Comparison of ENCODE assay signal across 9 cellular contexts in genomic region chr12:28253175-28253641, GRCh38.
DNase-seq lines count a peak whose midpoint lies in the region; ATAC-seq lines count a peak whose summit lies in the region.
"Had no signal": no experiment of that assay in that cellular context is flagged by ENCODE, and none has a peak within 500 bp of the region (broad histone marks: within the 10 kb centered on the region; RNA-seq: fewer than 3 reads in every experiment).

No MANE protein-coding gene starts in this region.

- peak overlapping the region; percentile 94 for H3K27ac Mint-ChIP-seq in activated naive CD8-positive, alpha-beta T cell treated with anti-CD3 and anti-CD28 coated beads, Interleukin-2, amount 10 ng/mL, durations not matched to agents 7 days and 5 days
- peak overlapping the region; percentile 79 for H3K27ac Mint-ChIP-seq in stimulated activated naive B cell treated with anti-CD40 and anti-IgM and Interleukin-4, amounts not matched to agents 10 μg/mL and 1 μg/mL and 100 μg/mL, for 72 hours

- peaks cover 8% of the 10 kb centered on the region for H3K4me1 ChIP-seq in ACC112 (ENCODE audit: control insufficient read depth, insufficient read depth, low read length, unreplicated experiment)

- intact Hi-C loops in Right ventricle myocardium superior (cut with DNase I) = no loop called here

- H3K79me2 ChIP-seq in ACC112 (ENCODE audit: control insufficient read depth, insufficient read depth, low read length, unreplicated experiment) = no peaks in the 10 kb centered on the region

- no peak for DNase-seq in activated naive CD8-positive, alpha-beta T cell treated with anti-CD3 and anti-CD28 coated beads, Interleukin-2, amount 10 ng/mL, durations not matched to agents 7 days and 5 days
- DNase-seq in stimulated activated naive B cell treated with anti-CD40 and anti-IgM and Interleukin-4, amounts not matched to agents 10 μg/mL and 1 μg/mL and 100 μg/mL, for 72 hours = no peak
- DNase-seq in Right ventricle myocardium superior (no peak), NCI-H2081 treated with DMSO at 0.1 percent for 48 hours (lab: John Stamatoyannopoulos, UW) (no peak), KG1 (lab: John Stamatoyannopoulos, UW) (no peak)
- DNase-seq: natural killer cell had no signal

- H3K4me3 Mint-ChIP-seq in activated naive CD8-positive, alpha-beta T cell treated with anti-CD3 and anti-CD28 coated beads, Interleukin-2, amount 10 ng/mL, durations not matched to agents 7 days and 5 days = peak overlapping the region; percentile 81
- H3K4me3 Mint-ChIP-seq in stimulated activated naive B cell treated with anti-CD40 and anti-IgM and Interleukin-4, amounts not matched to agents 10 μg/mL and 1 μg/mL and 100 μg/mL, for 72 hours = peak overlapping the region; percentile 42 to 57
- H3K4me3 Mint-ChIP-seq: natural killer cell had no signal

- no peak overlapping the region for H3K27ac ChIP-seq in ACC112 (ENCODE audit: low read depth, low read length)

- POLR2A ChIA-PET in activated naive CD8-positive, alpha-beta T cell treated with anti-CD3 and anti-CD28 coated beads, Interleukin-2, amount 10 ng/mL, durations not matched to agents 7 days and 5 days (lab: Charles Lee) = interaction anchor here (0.6 to 1.4 kb wide), 2 partner anchors 32 to 63 kb away, joined by 3 to 7 read pairs; partner anchors contain the start of gene CCDC91

- peaks cover 8% of the 10 kb centered on the region for H3K36me3 Mint-ChIP-seq in activated naive CD8-positive, alpha-beta T cell treated with anti-CD3 and anti-CD28 coated beads, Interleukin-2, amount 10 ng/mL, durations not matched to agents 7 days and 5 days
- H3K36me3 Mint-ChIP-seq in stimulated activated naive B cell treated with anti-CD40 and anti-IgM and Interleukin-4, amounts not matched to agents 10 μg/mL and 1 μg/mL and 100 μg/mL, for 72 hours = no peaks in the 10 kb centered on the region
- H3K36me3 Mint-ChIP-seq: natural killer cell had no signal

- peaks cover 32% of the 10 kb centered on the region for H3K4me1 Mint-ChIP-seq in activated naive CD8-positive, alpha-beta T cell treated with anti-CD3 and anti-CD28 coated beads, Interleukin-2, amount 10 ng/mL, durations not matched to agents 7 days and 5 days
- H3K4me1 Mint-ChIP-seq in stimulated activated naive B cell treated with anti-CD40 and anti-IgM and Interleukin-4, amounts not matched to agents 10 μg/mL and 1 μg/mL and 100 μg/mL, for 72 hours = peaks cover 35 to 55% of the 10 kb centered on the region in 2 donors

- no peak overlapping the region for H2AFZ ChIP-seq in ACC112 (ENCODE audit: low read length, unreplicated experiment)

- 0 out of 2 replicates have a peak overlapping the region, but pooled peaks have one; percentile 42 for H3K4me3 ChIP-seq in ACC112 (ENCODE audit: low read depth, low read length)

- peaks cover 1% of the 10 kb centered on the region for H3K9me3 Mint-ChIP-seq in activated naive CD8-positive, alpha-beta T cell treated with anti-CD3 and anti-CD28 coated beads, Interleukin-2, amount 10 ng/mL, durations not matched to agents 7 days and 5 days
- no peaks in the 10 kb centered on the region for H3K9me3 Mint-ChIP-seq in stimulated activated naive B cell treated with anti-CD40 and anti-IgM and Interleukin-4, amounts not matched to agents 10 μg/mL and 1 μg/mL and 100 μg/mL, for 72 hours
- H3K9me3 Mint-ChIP-seq: natural killer cell had no signal

- H3K27me3 Mint-ChIP-seq in activated naive CD8-positive, alpha-beta T cell treated with anti-CD3 and anti-CD28 coated beads, Interleukin-2, amount 10 ng/mL, durations not matched to agents 7 days and 5 days = no peaks in the 10 kb centered on the region
- no peaks in the 10 kb centered on the region for H3K27me3 Mint-ChIP-seq in stimulated activated naive B cell treated with anti-CD40 and anti-IgM and Interleukin-4, amounts not matched to agents 10 μg/mL and 1 μg/mL and 100 μg/mL, for 72 hours

- H3K36me3 ChIP-seq in ACC112 (ENCODE audit: insufficient read depth, low read length) = no peaks in the 10 kb centered on the region

- no peaks in the 10 kb centered on the region for H3K27me3 ChIP-seq in ACC112 (ENCODE audit: insufficient read depth, low read length)

- ATAC-seq in GM21360 (IDR thresholded peaks at IDR 0.05; ENCODE audit: unreplicated experiment) (peak; percentile 72), HG03558 (IDR thresholded peaks at IDR 0.05; ENCODE audit: extremely low read depth, unreplicated experiment) (peak; percentile 90), Right ventricle myocardium superior (ENCODE audit: poor library complexity) (no peak)
- ATAC-seq in activated naive CD8-positive, alpha-beta T cell treated with anti-CD3 and anti-CD28 coated beads, Interleukin-2, amount 10 ng/mL, durations not matched to agents 7 days and 5 days (ENCODE audit: low read depth) = peak; percentile 97
- ATAC-seq in stimulated activated naive B cell treated with anti-CD40 and anti-IgM and Interleukin-4, amounts not matched to agents 10 μg/mL and 1 μg/mL and 100 μg/mL, for 72 hours (replicated peaks) = peak; percentile 85 to 90
